16 cellular contexts compared by ENCODE assay signal in the genomic region with DNA sequence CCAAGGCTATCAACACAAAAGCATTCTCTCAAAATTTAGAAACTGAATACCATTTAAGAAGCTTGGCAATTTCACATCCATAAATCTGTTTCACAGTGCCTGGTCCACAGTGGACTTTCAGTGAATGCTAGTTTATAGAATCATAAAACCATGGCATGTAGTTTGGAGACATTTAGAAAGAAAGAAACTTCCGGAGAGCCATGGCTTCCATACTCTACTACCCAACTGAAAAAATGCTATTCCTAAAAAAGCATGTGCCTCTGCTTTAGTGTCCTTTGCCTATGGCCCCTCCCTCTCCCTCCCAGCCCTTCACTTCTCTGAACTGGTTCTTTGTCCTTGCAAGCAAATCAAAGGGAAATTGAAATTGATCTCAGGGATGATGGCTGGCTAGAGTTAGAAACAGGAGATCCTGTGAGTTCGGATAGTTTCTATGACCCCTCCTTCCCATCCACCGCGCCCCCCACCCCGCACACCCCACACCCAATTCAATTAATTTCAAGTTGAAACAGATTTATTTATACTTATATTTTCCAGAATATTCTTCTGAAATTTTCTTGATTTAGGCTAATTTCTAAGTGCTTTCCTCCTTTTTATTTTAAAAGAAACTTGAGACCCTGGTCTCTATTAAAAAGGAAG.
DNase-seq lines count a peak whose midpoint lies in the region; ATAC-seq, FAIRE-seq and TF ChIP-seq lines count a peak whose summit lies in the region.
"Had no signal": no experiment of that assay in that cellular context is flagged by ENCODE, and none has a peak within 500 bp of the region (broad histone marks: within the 10 kb centered on the region; RNA-seq: fewer than 3 reads in every experiment).

No MANE protein-coding gene starts in this region.

- no peak overlapping the region for H2BK20ac ChIP-seq in H1 (ENCODE audit: low read length)

- ATAC-seq in GM21737 (IDR thresholded peaks at IDR 0.05; ENCODE audit: unreplicated experiment): no peak

- no peaks in the 10 kb centered on the region for H3K9me2 ChIP-seq in SK-N-SH

- 15% methylated on average over 5 of the region's 5 CpGs for WGBS in SK-N-SH (ENCODE audit: low lambda C conversion rate)
- WGBS in H1 (ENCODE audit: extremely low coverage in 1 of 2, insufficient coverage in 1 of 2, insufficient read length in 1 of 2, insufficient replicate concordance in 2 of 2, low coverage in 1 of 2, low lambda C conversion rate in 2 of 2, missing lambda C conversion rate in 1 of 2), 2 experiments: 100% methylated on average over 1 to 2 of the region's 5 CpGs

- H4K5ac ChIP-seq in H1 (ENCODE audit: insufficient read length, low read depth, low read length): no peak overlapping the region

- peaks cover 42% of the 10 kb centered on the region for H3K4me1 Mint-ChIP-seq in activated naive CD4-positive, alpha-beta T cell treated with anti-CD3 and anti-CD28 coated beads, Interleukin-2, amount 10 ng/mL, durations not matched to agents 7 days and 5 days
- H3K4me1 Mint-ChIP-seq in activated naive CD4-positive, alpha-beta T cell treated with anti-CD3 and anti-CD28 coated beads for 36 hours (ENCODE audit: low read depth): peaks cover 14% of the 10 kb centered on the region
- H3K4me1 Mint-ChIP-seq in type B pancreatic cell (ENCODE audit: unreplicated experiment): peaks cover 23% of the 10 kb centered on the region

- H4K20me1 ChIP-seq in SK-N-SH (ENCODE audit: insufficient read depth) (no peaks in the 10 kb centered on the region), H1 (replicated peaks in 1 of 2; ENCODE audit: control insufficient read depth in 1 of 2, insufficient read depth in 2 of 2, low read length in 2 of 2) (no peaks in the 10 kb centered on the region)

- H2AFZ ChIP-seq in SK-N-SH (ENCODE audit: low read depth) (no peak overlapping the region), H1 (ENCODE audit: low read length) (no peak overlapping the region)

- H3K4me3 Mint-ChIP-seq in activated naive CD4-positive, alpha-beta T cell treated with anti-CD3 and anti-CD28 coated beads, Interleukin-2, amount 10 ng/mL, durations not matched to agents 7 days and 5 days: no peak overlapping the region
- H3K4me3 Mint-ChIP-seq in activated naive CD4-positive, alpha-beta T cell treated with anti-CD3 and anti-CD28 coated beads for 36 hours: no peak overlapping the region
- H3K4me3 Mint-ChIP-seq in type B pancreatic cell: peak overlapping the region; percentile 45

- H3K27me3 ChIP-seq in SK-N-SH (ENCODE audit: insufficient read depth): no peaks in the 10 kb centered on the region
- no peaks in the 10 kb centered on the region for H3K27me3 ChIP-seq in H1 (replicated peaks in 1 of 4; ENCODE audit: control insufficient read depth in 3 of 4, extremely low read depth in 1 of 4, insufficient read depth in 3 of 4, low read length in 3 of 4)
- H3K27me3 ChIP-seq: right lobe of liver, vagina had no signal

- H3F3A ChIP-seq in SK-N-SH (replicated peaks; ENCODE audit: insufficient read depth): no peaks in the 10 kb centered on the region

- H2AK5ac ChIP-seq in H1 (ENCODE audit: low read depth, low read length): no peak overlapping the region

- no peak overlapping the region for H3K14ac ChIP-seq in H1 (ENCODE audit: insufficient read length)

- H4K91ac ChIP-seq in H1 (replicated peaks; ENCODE audit: insufficient read length, low read length): no peak overlapping the region

- H3K9ac ChIP-seq in SK-N-SH (no peak overlapping the region), H1 (replicated peaks in 1 of 4; ENCODE audit: extremely low read depth in 1 of 4, low read depth in 3 of 4, low read length in 3 of 4) (no peak overlapping the region)

- no peak overlapping the region for H3K23ac ChIP-seq in H1 (ENCODE audit: insufficient read length)

- H3K56ac ChIP-seq in H1 (replicated peaks; ENCODE audit: insufficient read length, low read depth, low read length): no peak overlapping the region

- no peak for DNase-seq in activated naive CD4-positive, alpha-beta T cell treated with anti-CD3 and anti-CD28 coated beads, Interleukin-2, amount 10 ng/mL, durations not matched to agents 7 days and 5 days
- no peak for DNase-seq in activated naive CD4-positive, alpha-beta T cell treated with anti-CD3 and anti-CD28 coated beads for 36 hours
- DNase-seq in SK-N-SH: peak; percentile 33
- DNase-seq in H1 (ENCODE audit: low read depth in 1 of 2, low spot score in 2 of 2): no peak
- DNase-seq in type B pancreatic cell (ENCODE audit: extremely low spot score, unreplicated experiment): no peak
- DNase-seq in SIG-M5 treated with dmso at 0.1 percent for 504 hours (lab: John Stamatoyannopoulos, UW; ENCODE audit: unreplicated experiment): no peak
- no peak for DNase-seq in SKM-1 treated with dmso at 0.1 percent for 144 hours (lab: John Stamatoyannopoulos, UW; ENCODE audit: unreplicated experiment)
- DNase-seq: activated CD4-positive, alpha-beta T cell treated with anti-CD3 and anti-CD28 coated beads, Interleukin-2, amount 50 U/mL, for 48 hours; activated effector memory CD4-positive, alpha-beta T cell treated with Interleukin-2 at 50 U/mL for 16 hours; Calu3; NCI-H446; right lobe of liver had no signal

- no peak overlapping the region for H2BK5ac ChIP-seq in H1 (ENCODE audit: low read depth, low read length)

- H3K4me3 ChIP-seq in SK-N-SH (ENCODE audit: low read depth in 2 of 2, low read length in 1 of 2) (no peak overlapping the region), H1 (ENCODE audit: extremely low read depth in 1 of 4, insufficient read depth in 2 of 4, low read depth in 3 of 4, low read length in 4 of 4) (no peak overlapping the region)
- H3K4me3 ChIP-seq: right lobe of liver, vagina had no signal

- H3K36me3 Mint-ChIP-seq in activated naive CD4-positive, alpha-beta T cell treated with anti-CD3 and anti-CD28 coated beads, Interleukin-2, amount 10 ng/mL, durations not matched to agents 7 days and 5 days: peaks cover 14% of the 10 kb centered on the region
- H3K36me3 Mint-ChIP-seq in activated naive CD4-positive, alpha-beta T cell treated with anti-CD3 and anti-CD28 coated beads for 36 hours (ENCODE audit: low read depth): no peaks in the 10 kb centered on the region
- no peaks in the 10 kb centered on the region for H3K36me3 Mint-ChIP-seq in type B pancreatic cell

- intact Hi-C loops in activated naive CD4-positive, alpha-beta T cell treated with anti-CD3 and anti-CD28 coated beads for 36 hours (cut with micrococcal nuclease): loop anchor here (1.0 to 5.0 kb wide), 3 partner anchors 16 to 1135 kb away; no protein-coding TSS in a partner anchor

- POLR2A ChIA-PET in SK-N-SH (lab: Yijun Ruan, JAX): interaction anchor here (1.0 kb wide), 1 partner anchor 16 kb away, joined by 5 read pairs; no protein-coding TSS in a partner anchor
- POLR2A ChIA-PET in H1 (lab: Charles Lee; ENCODE audit: partially characterized antibody): no interaction called here

- H3K23me2 ChIP-seq in H1 (ENCODE audit: low read depth, low read length): no peaks in the 10 kb centered on the region

- no peak for FAIRE-seq in H1 (lab: Jason Lieb, UNC)
- FAIRE-seq: colon, GM12892 had no signal

- peak; percentile 19; the same call in 1 of the 2 replicates for TF ChIP-seq RAD21 in SK-N-SH (IDR thresholded peaks at IDR 0.05; ENCODE audit: low read length)
- TF ChIP-seq RAD21 in H1 (IDR thresholded peaks at IDR 0.05 in 1 of 2, conservative IDR thresholded peaks at IDR 0.05 in 1 of 2; ENCODE audit: low read depth in 2 of 2, low read length in 2 of 2): no peak

- no peaks in the 10 kb centered on the region for H3K79me1 ChIP-seq in H1 (ENCODE audit: low read depth, low read length)

- H3K9me3 Mint-ChIP-seq in activated naive CD4-positive, alpha-beta T cell treated with anti-CD3 and anti-CD28 coated beads, Interleukin-2, amount 10 ng/mL, durations not matched to agents 7 days and 5 days: peaks cover 2% of the 10 kb centered on the region
- no peaks in the 10 kb centered on the region for H3K9me3 Mint-ChIP-seq in activated naive CD4-positive, alpha-beta T cell treated with anti-CD3 and anti-CD28 coated beads for 36 hours
- H3K9me3 Mint-ChIP-seq in type B pancreatic cell: peaks cover 5% of the 10 kb centered on the region

- H3K27ac Mint-ChIP-seq in activated naive CD4-positive, alpha-beta T cell treated with anti-CD3 and anti-CD28 coated beads, Interleukin-2, amount 10 ng/mL, durations not matched to agents 7 days and 5 days: peak overlapping the region; percentile 74
- no peak overlapping the region for H3K27ac Mint-ChIP-seq in activated naive CD4-positive, alpha-beta T cell treated with anti-CD3 and anti-CD28 coated beads for 36 hours
- H3K27ac Mint-ChIP-seq in type B pancreatic cell: no peak overlapping the region

- H3K36me3 ChIP-seq in SK-N-SH (replicated peaks in 1 of 2; ENCODE audit: control insufficient read depth in 1 of 2, insufficient read depth in 2 of 2, low read length in 1 of 2): no peaks in the 10 kb centered on the region
- no peaks in the 10 kb centered on the region for H3K36me3 ChIP-seq in H1 (ENCODE audit: control insufficient read depth in 2 of 4, insufficient read depth in 4 of 4, low read length in 3 of 4)
- H3K36me3 ChIP-seq: right lobe of liver, vagina had no signal

- no peak overlapping the region for H2BK120ac ChIP-seq in H1 (replicated peaks; ENCODE audit: low read depth, low read length)

- TF ChIP-seq CTCF in SK-N-SH (IDR thresholded peaks at IDR 0.05) (no peak), H1 (IDR thresholded peaks at IDR 0.05; ENCODE audit: control extremely low read depth in 1 of 3, insufficient read depth in 1 of 3, low read depth in 1 of 3, low read length in 3 of 3) (no peak), type B pancreatic cell (conservative IDR thresholded peaks at IDR 0.05) (no peak)

- H3K9me3 ChIP-seq in SK-N-SH (peaks cover 4% of the 10 kb centered on the region; the same call in 1 of the 2 replicates), H1 (ENCODE audit: insufficient read depth in 2 of 2, low read depth in 1 of 2, low read length in 1 of 2) (no peaks in the 10 kb centered on the region)
- H3K9me3 ChIP-seq: right lobe of liver, vagina had no signal

- H2BK12ac ChIP-seq in H1 (ENCODE audit: low read depth, low read length): no peak overlapping the region

- H3K18ac ChIP-seq in H1 (ENCODE audit: extremely low read depth, low read length): no peak overlapping the region

- peak overlapping the region; percentile 62 for H3K4ac ChIP-seq in H1 (replicated peaks; ENCODE audit: insufficient read length, low read depth, low read length)

- peaks cover 7 to 31% of the 10 kb centered on the region in 2 experiments for H3K4me1 ChIP-seq in SK-N-SH (ENCODE audit: control insufficient read depth in 1 of 2, insufficient read depth in 2 of 2, low read depth in 1 of 2, low read length in 1 of 2)
- H3K4me1 ChIP-seq in H1 (replicated peaks in 1 of 4; ENCODE audit: control insufficient read depth in 3 of 4, insufficient read depth in 4 of 4, low read length in 3 of 4): no peaks in the 10 kb centered on the region
- H3K4me1 ChIP-seq: right lobe of liver, vagina had no signal

- H3K27me3 Mint-ChIP-seq in activated naive CD4-positive, alpha-beta T cell treated with anti-CD3 and anti-CD28 coated beads, Interleukin-2, amount 10 ng/mL, durations not matched to agents 7 days and 5 days: peaks cover 8% of the 10 kb centered on the region
- H3K27me3 Mint-ChIP-seq in activated naive CD4-positive, alpha-beta T cell treated with anti-CD3 and anti-CD28 coated beads for 36 hours (ENCODE audit: low read depth): peaks cover 2% of the 10 kb centered on the region
- H3K27me3 Mint-ChIP-seq in type B pancreatic cell: peaks cover 4% of the 10 kb centered on the region

- no peak overlapping the region for H4K8ac ChIP-seq in H1 (ENCODE audit: extremely low read depth, insufficient read depth, low read length)

- no peak for TF ChIP-seq EP300 in SK-N-SH (IDR thresholded peaks at IDR 0.05; ENCODE audit: borderline replicate concordance in 1 of 2, low read depth in 1 of 2, low read length in 1 of 2)
- no peak for TF ChIP-seq EP300 in H1 (IDR thresholded peaks at IDR 0.05; ENCODE audit: borderline replicate concordance in 1 of 2, low read depth in 2 of 2, low read length in 2 of 2)

- H3K79me2 ChIP-seq in SK-N-SH (ENCODE audit: insufficient read depth) (no peaks in the 10 kb centered on the region), H1 (ENCODE audit: control insufficient read depth in 1 of 2, insufficient read depth in 2 of 2, low read length in 2 of 2) (no peaks in the 10 kb centered on the region)

- H2BK15ac ChIP-seq in H1 (ENCODE audit: low read length): no peak overlapping the region

- CTCF ChIA-PET in activated naive CD4-positive, alpha-beta T cell treated with anti-CD3 and anti-CD28 coated beads, Interleukin-2, amount 10 ng/mL, durations not matched to agents 7 days and 5 days (lab: Charles Lee): no interaction called here
- CTCF ChIA-PET in activated naive CD4-positive, alpha-beta T cell treated with anti-CD3 and anti-CD28 coated beads for 36 hours (lab: Charles Lee): no interaction called here
- CTCF ChIA-PET in SK-N-SH (lab: Yijun Ruan, JAX): interaction anchor here (1.0 to 4.5 kb wide), 7 partner anchors 8 to 244 kb away, joined by 3 to 24 read pairs (median 4); no protein-coding TSS in a partner anchor
- CTCF ChIA-PET in H1 (lab: Charles Lee; ENCODE audit: partially characterized antibody): interaction anchor here (0.6 kb wide), 1 partner anchor 224 kb away, joined by 3 read pairs; no protein-coding TSS in a partner anchor

- H3K4me2 ChIP-seq in SK-N-SH (no peak overlapping the region), H1 (ENCODE audit: insufficient read depth in 1 of 2, low read depth in 2 of 2, low read length in 2 of 2) (no peak overlapping the region)

- H3K27ac ChIP-seq in SK-N-SH (ENCODE audit: low read depth in 2 of 2, low read length in 1 of 2) (peak overlapping the region; percentile 33 to 98; a peak in 3 of 4 replicates), H1 (ENCODE audit: low read depth, low read length) (no peak overlapping the region)
- H3K27ac ChIP-seq: right lobe of liver, vagina had no signal

- no peak for TF ChIP-seq POLR2A in H1 (IDR thresholded peaks at IDR 0.05; ENCODE audit: control extremely low read depth in 1 of 2, low read depth in 2 of 2, low read length in 2 of 2)

Comparison
In these comparisons a context has a peak if more than half of its experiments do, and no peak if none do; other contexts are left out.
1. CTCF ChIA-PET loops: an anchor here in SK-N-SH (1.0 to 4.5 kb wide) and H1 (0.6 kb wide); none called in activated naive CD4-positive, alpha-beta T cell treated with anti-CD3 and anti-CD28 coated beads, Interleukin-2, amount 10 ng/mL, durations not matched to agents 7 days and 5 days and activated naive CD4-positive, alpha-beta T cell treated with anti-CD3 and anti-CD28 coated beads for 36 hours.